ENCODE assay signal across 2 cellular contexts in the genomic region with DNA sequence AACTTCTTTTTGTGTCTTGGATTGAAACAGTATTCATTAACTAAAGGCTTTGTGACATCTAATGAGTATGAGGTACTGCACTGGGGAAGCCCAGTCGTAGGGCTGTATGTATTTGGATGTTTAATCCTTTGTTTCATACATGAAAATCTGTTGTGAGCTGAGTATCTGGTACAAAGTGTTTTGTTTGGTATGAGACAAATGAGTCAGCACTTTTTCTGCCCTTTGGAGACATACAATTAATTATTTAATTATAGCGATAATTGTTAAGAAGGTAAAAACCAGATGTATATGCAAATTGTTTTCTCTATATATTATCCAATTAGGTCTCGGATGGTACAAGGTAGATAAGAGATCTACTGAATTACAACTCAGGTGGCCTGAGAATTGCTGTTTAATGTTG.
TF ChIP-seq lines count a peak whose summit lies in the region.

No MANE protein-coding gene starts in this region.

TF ChIP-seq in GM23338, 12 proteins besides CTCF, POLR2A, EP300 and RAD21 (continued from another document):
- no peak for TF ChIP-seq REST (IDR thresholded peaks at IDR 0.05; ENCODE audit: unreplicated experiment)
- no peak for TF ChIP-seq NANOG (IDR thresholded peaks at IDR 0.05; ENCODE audit: borderline replicate concordance)
- no peak for TF ChIP-seq JUNB (IDR thresholded peaks at IDR 0.05; ENCODE audit: unreplicated experiment)
- no peak for TF ChIP-seq EZH2phosphoT487 (IDR thresholded peaks at IDR 0.05; ENCODE audit: unreplicated experiment)
- no peak for TF ChIP-seq ZNF114 (CRISPR knock-in tag; IDR thresholded peaks at IDR 0.05)
- TF ChIP-seq ZNF331 (CRISPR knock-in tag; IDR thresholded peaks at IDR 0.05; ENCODE audit: low read depth): no peak
- no peak for TF ChIP-seq POLR2AphosphoS5 (IDR thresholded peaks at IDR 0.05; ENCODE audit: low read depth)
- TF ChIP-seq, protein P1, sequence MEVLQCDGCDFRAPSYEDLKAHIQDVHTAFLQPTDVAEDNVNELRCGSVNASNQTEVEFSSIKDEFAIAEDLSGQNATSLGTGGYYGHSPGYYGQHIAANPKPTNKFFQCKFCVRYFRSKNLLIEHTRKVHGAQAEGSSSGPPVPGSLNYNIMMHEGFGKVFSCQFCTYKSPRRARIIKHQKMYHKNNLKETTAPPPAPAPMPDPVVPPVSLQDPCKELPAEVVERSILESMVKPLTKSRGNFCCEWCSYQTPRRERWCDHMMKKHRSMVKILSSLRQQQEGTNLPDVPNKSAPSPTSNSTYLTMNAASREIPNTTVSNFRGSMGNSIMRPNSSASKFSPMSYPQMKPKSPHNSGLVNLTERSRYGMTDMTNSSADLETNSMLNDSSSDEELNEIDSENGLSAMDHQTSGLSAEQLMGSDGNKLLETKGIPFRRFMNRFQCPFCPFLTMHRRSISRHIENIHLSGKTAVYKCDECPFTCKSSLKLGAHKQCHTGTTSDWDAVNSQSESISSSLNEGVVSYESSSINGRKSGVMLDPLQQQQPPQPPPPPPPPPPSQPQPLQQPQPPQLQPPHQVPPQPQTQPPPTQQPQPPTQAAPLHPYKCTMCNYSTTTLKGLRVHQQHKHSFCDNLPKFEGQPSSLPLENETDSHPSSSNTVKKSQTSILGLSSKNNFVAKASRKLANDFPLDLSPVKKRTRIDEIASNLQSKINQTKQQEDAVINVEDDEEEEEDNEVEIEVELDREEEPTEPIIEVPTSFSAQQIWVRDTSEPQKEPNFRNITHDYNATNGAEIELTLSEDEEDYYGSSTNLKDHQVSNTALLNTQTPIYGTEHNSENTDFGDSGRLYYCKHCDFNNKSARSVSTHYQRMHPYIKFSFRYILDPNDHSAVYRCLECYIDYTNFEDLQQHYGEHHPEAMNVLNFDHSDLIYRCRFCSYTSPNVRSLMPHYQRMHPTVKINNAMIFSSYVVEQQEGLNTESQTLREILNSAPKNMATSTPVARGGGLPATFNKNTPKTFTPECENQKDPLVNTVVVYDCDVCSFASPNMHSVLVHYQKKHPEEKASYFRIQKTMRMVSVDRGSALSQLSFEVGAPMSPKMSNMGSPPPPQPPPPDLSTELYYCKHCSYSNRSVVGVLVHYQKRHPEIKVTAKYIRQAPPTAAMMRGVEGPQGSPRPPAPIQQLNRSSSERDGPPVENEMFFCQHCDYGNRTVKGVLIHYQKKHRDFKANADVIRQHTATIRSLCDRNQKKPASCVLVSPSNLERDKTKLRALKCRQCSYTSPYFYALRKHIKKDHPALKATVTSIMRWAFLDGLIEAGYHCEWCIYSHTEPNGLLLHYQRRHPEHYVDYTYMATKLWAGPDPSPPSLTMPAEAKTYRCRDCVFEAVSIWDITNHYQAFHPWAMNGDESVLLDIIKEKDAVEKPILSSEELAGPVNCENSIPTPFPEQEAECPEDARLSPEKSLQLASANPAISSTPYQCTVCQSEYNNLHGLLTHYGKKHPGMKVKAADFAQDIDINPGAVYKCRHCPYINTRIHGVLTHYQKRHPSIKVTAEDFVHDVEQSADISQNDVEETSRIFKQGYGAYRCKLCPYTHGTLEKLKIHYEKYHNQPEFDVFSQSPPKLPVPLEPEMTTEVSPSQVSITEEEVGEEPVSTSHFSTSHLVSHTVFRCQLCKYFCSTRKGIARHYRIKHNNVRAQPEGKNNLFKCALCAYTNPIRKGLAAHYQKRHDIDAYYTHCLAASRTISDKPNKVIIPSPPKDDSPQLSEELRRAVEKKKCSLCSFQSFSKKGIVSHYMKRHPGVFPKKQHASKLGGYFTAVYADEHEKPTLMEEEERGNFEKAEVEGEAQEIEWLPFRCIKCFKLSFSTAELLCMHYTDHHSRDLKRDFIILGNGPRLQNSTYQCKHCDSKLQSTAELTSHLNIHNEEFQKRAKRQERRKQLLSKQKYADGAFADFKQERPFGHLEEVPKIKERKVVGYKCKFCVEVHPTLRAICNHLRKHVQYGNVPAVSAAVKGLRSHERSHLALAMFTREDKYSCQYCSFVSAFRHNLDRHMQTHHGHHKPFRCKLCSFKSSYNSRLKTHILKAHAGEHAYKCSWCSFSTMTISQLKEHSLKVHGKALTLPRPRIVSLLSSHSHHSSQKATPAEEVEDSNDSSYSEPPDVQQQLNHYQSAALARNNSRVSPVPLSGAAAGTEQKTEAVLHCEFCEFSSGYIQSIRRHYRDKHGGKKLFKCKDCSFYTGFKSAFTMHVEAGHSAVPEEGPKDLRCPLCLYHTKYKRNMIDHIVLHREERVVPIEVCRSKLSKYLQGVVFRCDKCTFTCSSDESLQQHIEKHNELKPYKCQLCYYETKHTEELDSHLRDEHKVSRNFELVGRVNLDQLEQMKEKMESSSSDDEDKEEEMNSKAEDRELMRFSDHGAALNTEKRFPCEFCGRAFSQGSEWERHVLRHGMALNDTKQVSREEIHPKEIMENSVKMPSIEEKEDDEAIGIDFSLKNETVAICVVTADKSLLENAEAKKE (CRISPR knock-in tag; IDR thresholded peaks at IDR 0.05): no peak
- TF ChIP-seq EZH2 (IDR thresholded peaks at IDR 0.05; ENCODE audit: low read depth, unreplicated experiment): no peak
- TF ChIP-seq CREB1 (CRISPR knock-in tag; IDR thresholded peaks at IDR 0.05; ENCODE audit: low read depth): no peak

TF ChIP-seq in WTC11, 78 proteins besides CTCF, POLR2A, EP300 and RAD21 (continued from another document):
- TF ChIP-seq, protein P2, sequence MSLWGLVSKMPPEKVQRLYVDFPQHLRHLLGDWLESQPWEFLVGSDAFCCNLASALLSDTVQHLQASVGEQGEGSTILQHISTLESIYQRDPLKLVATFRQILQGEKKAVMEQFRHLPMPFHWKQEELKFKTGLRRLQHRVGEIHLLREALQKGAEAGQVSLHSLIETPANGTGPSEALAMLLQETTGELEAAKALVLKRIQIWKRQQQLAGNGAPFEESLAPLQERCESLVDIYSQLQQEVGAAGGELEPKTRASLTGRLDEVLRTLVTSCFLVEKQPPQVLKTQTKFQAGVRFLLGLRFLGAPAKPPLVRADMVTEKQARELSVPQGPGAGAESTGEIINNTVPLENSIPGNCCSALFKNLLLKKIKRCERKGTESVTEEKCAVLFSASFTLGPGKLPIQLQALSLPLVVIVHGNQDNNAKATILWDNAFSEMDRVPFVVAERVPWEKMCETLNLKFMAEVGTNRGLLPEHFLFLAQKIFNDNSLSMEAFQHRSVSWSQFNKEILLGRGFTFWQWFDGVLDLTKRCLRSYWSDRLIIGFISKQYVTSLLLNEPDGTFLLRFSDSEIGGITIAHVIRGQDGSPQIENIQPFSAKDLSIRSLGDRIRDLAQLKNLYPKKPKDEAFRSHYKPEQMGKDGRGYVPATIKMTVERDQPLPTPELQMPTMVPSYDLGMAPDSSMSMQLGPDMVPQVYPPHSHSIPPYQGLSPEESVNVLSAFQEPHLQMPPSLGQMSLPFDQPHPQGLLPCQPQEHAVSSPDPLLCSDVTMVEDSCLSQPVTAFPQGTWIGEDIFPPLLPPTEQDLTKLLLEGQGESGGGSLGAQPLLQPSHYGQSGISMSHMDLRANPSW (CRISPR knock-in tag; conservative IDR thresholded peaks at IDR 0.05; ENCODE audit: low read depth): no peak
- TF ChIP-seq NR2C2 (CRISPR knock-in tag; IDR thresholded peaks at IDR 0.05) (no peak), SMAD3 (CRISPR knock-in tag; IDR thresholded peaks at IDR 0.05; ENCODE audit: borderline replicate concordance) (no peak), TEAD1 (CRISPR knock-in tag; IDR thresholded peaks at IDR 0.05) (no peak), ATF1 (CRISPR knock-in tag; IDR thresholded peaks at IDR 0.05) (no peak), ZNF219 (CRISPR knock-in tag; IDR thresholded peaks at IDR 0.05; ENCODE audit: borderline replicate concordance) (no peak), JAZF1 (CRISPR knock-in tag; IDR thresholded peaks at IDR 0.05) (no peak), MYBL2 (CRISPR knock-in tag; IDR thresholded peaks at IDR 0.05) (no peak), HMGA2 (CRISPR knock-in tag; IDR thresholded peaks at IDR 0.05) (no peak), NR3C1 (CRISPR knock-in tag; conservative IDR thresholded peaks at IDR 0.05; ENCODE audit: low read depth) (no peak), CBFB (CRISPR knock-in tag; IDR thresholded peaks at IDR 0.05; ENCODE audit: low read depth) (no peak), SP1 (CRISPR knock-in tag; conservative IDR thresholded peaks at IDR 0.05) (no peak), ELF4 (CRISPR knock-in tag; IDR thresholded peaks at IDR 0.05; ENCODE audit: low read depth) (no peak), FOXJ3 (CRISPR knock-in tag; IDR thresholded peaks at IDR 0.05; ENCODE audit: borderline replicate concordance) (no peak), TCF7 (CRISPR knock-in tag; IDR thresholded peaks at IDR 0.05; ENCODE audit: low read depth) (no peak)
- TF ChIP-seq, protein P3, sequence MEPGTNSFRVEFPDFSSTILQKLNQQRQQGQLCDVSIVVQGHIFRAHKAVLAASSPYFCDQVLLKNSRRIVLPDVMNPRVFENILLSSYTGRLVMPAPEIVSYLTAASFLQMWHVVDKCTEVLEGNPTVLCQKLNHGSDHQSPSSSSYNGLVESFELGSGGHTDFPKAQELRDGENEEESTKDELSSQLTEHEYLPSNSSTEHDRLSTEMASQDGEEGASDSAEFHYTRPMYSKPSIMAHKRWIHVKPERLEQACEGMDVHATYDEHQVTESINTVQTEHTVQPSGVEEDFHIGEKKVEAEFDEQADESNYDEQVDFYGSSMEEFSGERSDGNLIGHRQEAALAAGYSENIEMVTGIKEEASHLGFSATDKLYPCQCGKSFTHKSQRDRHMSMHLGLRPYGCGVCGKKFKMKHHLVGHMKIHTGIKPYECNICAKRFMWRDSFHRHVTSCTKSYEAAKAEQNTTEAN (CRISPR knock-in tag; IDR thresholded peaks at IDR 0.05): no peak
- TF ChIP-seq, protein P4, sequence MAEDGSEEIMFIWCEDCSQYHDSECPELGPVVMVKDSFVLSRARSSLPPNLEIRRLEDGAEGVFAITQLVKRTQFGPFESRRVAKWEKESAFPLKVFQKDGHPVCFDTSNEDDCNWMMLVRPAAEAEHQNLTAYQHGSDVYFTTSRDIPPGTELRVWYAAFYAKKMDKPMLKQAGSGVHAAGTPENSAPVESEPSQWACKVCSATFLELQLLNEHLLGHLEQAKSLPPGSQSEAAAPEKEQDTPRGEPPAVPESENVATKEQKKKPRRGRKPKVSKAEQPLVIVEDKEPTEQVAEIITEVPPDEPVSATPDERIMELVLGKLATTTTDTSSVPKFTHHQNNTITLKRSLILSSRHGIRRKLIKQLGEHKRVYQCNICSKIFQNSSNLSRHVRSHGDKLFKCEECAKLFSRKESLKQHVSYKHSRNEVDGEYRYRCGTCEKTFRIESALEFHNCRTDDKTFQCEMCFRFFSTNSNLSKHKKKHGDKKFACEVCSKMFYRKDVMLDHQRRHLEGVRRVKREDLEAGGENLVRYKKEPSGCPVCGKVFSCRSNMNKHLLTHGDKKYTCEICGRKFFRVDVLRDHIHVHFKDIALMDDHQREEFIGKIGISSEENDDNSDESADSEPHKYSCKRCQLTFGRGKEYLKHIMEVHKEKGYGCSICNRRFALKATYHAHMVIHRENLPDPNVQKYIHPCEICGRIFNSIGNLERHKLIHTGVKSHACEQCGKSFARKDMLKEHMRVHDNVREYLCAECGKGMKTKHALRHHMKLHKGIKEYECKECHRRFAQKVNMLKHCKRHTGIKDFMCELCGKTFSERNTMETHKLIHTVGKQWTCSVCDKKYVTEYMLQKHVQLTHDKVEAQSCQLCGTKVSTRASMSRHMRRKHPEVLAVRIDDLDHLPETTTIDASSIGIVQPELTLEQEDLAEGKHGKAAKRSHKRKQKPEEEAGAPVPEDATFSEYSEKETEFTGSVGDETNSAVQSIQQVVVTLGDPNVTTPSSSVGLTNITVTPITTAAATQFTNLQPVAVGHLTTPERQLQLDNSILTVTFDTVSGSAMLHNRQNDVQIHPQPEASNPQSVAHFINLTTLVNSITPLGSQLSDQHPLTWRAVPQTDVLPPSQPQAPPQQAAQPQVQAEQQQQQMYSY (CRISPR knock-in tag; IDR thresholded peaks at IDR 0.05): no peak
